In genomic region chr2:100064165-100064564, GRCh38 we compare ENCODE assay signal across 23 cellular contexts.
"Had no signal": no experiment of that assay in that cellular context is flagged by ENCODE, and none has a peak within 500 bp of the region (broad histone marks: within the 10 kb centered on the region; RNA-seq: fewer than 3 reads in every experiment).

No MANE protein-coding gene starts in this region.

- H3K9me3 ChIP-seq: mucosa of descending colon, right lobe of liver, upper lobe of right lung had no signal

- H3K27ac ChIP-seq: adrenal gland, foreskin keratinocyte, right lobe of liver, skin epidermis, upper lobe of right lung had no signal

- H3K4me1 Mint-ChIP-seq: WTC11 had no signal

- H3K27me3 ChIP-seq: adrenal gland, foreskin keratinocyte, right lobe of liver, upper lobe of right lung had no signal

- DNase-seq: activated CD4-positive, alpha-beta T cell treated with anti-CD3 and anti-CD28 coated beads for 4 hours; activated CD8-positive, alpha-beta memory T cell treated with anti-CD3 and anti-CD28 coated beads, Interleukin-2, amount 10 ng/mL, durations not matched to agents 7 days and 5 days; activated CD8-positive, alpha-beta T cell treated with anti-CD3 and anti-CD28 coated beads for 36 hours; activated naive CD4-positive, alpha-beta T cell treated with anti-CD3 and anti-CD28 coated beads, Interleukin-2, amount 50 U/mL, for 16 hours; activated T-cell treated with anti-CD3 and anti-CD28 coated beads for 4 hours; adrenal gland; central memory CD4-positive, alpha-beta T cell; dermis blood vessel endothelial cell; effector CD8-positive, alpha-beta T cell; foreskin keratinocyte; left colon; mesendoderm; mucosa of descending colon; occipital lobe; posterior cingulate gyrus; right lobe of liver; stimulated activated CD4-positive, alpha-beta T cell treated with anti-CD3 and anti-CD28 coated beads, Interleukin-1b, Interleukin-23, amount 100 ng/mL, for 48 hours; T1000; upper lobe of right lung had no signal

- ATAC-seq: activated CD8-positive, alpha-beta memory T cell treated with anti-CD3 and anti-CD28 coated beads, Interleukin-2, amount 10 ng/mL, durations not matched to agents 7 days and 5 days; foreskin keratinocyte; left colon; mucosa of descending colon; right lobe of liver; upper lobe of right lung; WTC11 had no signal

- H3K36me3 ChIP-seq: adrenal gland, right lobe of liver, upper lobe of right lung had no signal

- H3K27ac Mint-ChIP-seq: activated CD8-positive, alpha-beta memory T cell treated with anti-CD3 and anti-CD28 coated beads, Interleukin-2, amount 10 ng/mL, durations not matched to agents 7 days and 5 days; activated CD8-positive, alpha-beta T cell treated with anti-CD3 and anti-CD28 coated beads for 36 hours; T-helper 1 cell treated with Interleukin-12 subunit alpha and Interleukin-12 subunit beta and Interleukin-4 antibody, amounts not matched to agents 30 μg/mL and 1 μg/mL, for 36 hours; WTC11 had no signal

- H3K4me3 Mint-ChIP-seq: activated CD8-positive, alpha-beta memory T cell treated with anti-CD3 and anti-CD28 coated beads, Interleukin-2, amount 10 ng/mL, durations not matched to agents 7 days and 5 days; activated CD8-positive, alpha-beta T cell treated with anti-CD3 and anti-CD28 coated beads for 36 hours; neural crest cell; T-helper 1 cell treated with Interleukin-12 subunit alpha and Interleukin-12 subunit beta and Interleukin-4 antibody, amounts not matched to agents 30 μg/mL and 1 μg/mL, for 36 hours; WTC11 had no signal

- H3K4me3 ChIP-seq: adrenal gland, mucosa of descending colon, right lobe of liver, skin epidermis, upper lobe of right lung had no signal

- H3K36me3 Mint-ChIP-seq: activated CD8-positive, alpha-beta memory T cell treated with anti-CD3 and anti-CD28 coated beads, Interleukin-2, amount 10 ng/mL, durations not matched to agents 7 days and 5 days had no signal

- H3K4me1 ChIP-seq: foreskin keratinocyte had no signal
